1 cellular context compared by ENCODE assay signal in the genomic region with DNA sequence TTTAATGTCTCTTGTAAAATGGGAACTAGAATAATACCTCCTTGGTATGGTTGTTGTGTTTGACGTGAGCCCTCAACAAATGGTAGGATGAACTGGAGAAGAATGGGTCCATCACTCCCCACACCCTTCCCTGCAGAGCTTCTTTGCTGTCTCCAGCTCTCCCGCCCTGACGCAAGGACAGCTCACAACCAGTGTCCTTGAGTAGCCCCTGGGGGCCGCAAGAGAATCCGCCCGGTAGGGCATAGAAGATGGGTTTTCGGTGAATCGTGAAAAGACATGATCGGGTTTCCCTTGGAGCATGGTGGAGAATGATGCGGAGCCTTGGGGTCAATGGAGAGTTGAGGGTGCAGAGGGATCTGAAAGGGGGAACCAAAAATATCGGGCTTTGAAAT.
TF ChIP-seq lines count a peak whose summit lies in the region.

No MANE protein-coding gene starts in this region.

TF ChIP-seq in A549, 52 proteins besides CTCF, POLR2A, EP300 and RAD21 (continued from another document):
- TF ChIP-seq, protein P1, sequence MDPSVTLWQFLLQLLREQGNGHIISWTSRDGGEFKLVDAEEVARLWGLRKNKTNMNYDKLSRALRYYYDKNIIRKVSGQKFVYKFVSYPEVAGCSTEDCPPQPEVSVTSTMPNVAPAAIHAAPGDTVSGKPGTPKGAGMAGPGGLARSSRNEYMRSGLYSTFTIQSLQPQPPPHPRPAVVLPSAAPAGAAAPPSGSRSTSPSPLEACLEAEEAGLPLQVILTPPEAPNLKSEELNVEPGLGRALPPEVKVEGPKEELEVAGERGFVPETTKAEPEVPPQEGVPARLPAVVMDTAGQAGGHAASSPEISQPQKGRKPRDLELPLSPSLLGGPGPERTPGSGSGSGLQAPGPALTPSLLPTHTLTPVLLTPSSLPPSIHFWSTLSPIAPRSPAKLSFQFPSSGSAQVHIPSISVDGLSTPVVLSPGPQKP (IDR thresholded peaks at IDR 0.05; ENCODE audit: low read depth, low read length), result no peak
- TF ChIP-seq FOSB (CRISPR knock-in tag; IDR thresholded peaks at IDR 0.05) (no peak), HOXA7 (CRISPR knock-in tag; IDR thresholded peaks at IDR 0.05) (no peak), HOXB5 (CRISPR knock-in tag; IDR thresholded peaks at IDR 0.05) (no peak), POLR2AphosphoS2 (conservative IDR thresholded peaks at IDR 0.05; ENCODE audit: low read length) (no peak), RNF2 (IDR thresholded peaks at IDR 0.05; ENCODE audit: borderline replicate concordance, low read depth) (no peak), FOSL2 (IDR thresholded peaks at IDR 0.05) (no peak), FOSL2 (CRISPR knock-in tag; IDR thresholded peaks at IDR 0.05) (no peak), GATA3 (IDR thresholded peaks at IDR 0.05; ENCODE audit: borderline replicate concordance) (no peak), CEBPB (IDR thresholded peaks at IDR 0.05) (no peak), TFCP2L1 (CRISPR knock-in tag; IDR thresholded peaks at IDR 0.05) (no peak), CBX2 (IDR thresholded peaks at IDR 0.05; ENCODE audit: borderline replicate concordance, low read depth) (no peak), EHMT2 (IDR thresholded peaks at IDR 0.05; ENCODE audit: low read depth) (no peak)
- TF ChIP-seq, protein P2, sequence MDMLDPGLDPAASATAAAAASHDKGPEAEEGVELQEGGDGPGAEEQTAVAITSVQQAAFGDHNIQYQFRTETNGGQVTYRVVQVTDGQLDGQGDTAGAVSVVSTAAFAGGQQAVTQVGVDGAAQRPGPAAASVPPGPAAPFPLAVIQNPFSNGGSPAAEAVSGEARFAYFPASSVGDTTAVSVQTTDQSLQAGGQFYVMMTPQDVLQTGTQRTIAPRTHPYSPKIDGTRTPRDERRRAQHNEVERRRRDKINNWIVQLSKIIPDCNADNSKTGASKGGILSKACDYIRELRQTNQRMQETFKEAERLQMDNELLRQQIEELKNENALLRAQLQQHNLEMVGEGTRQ (IDR thresholded peaks at IDR 0.05), result no peak
